In the genomic region with DNA sequence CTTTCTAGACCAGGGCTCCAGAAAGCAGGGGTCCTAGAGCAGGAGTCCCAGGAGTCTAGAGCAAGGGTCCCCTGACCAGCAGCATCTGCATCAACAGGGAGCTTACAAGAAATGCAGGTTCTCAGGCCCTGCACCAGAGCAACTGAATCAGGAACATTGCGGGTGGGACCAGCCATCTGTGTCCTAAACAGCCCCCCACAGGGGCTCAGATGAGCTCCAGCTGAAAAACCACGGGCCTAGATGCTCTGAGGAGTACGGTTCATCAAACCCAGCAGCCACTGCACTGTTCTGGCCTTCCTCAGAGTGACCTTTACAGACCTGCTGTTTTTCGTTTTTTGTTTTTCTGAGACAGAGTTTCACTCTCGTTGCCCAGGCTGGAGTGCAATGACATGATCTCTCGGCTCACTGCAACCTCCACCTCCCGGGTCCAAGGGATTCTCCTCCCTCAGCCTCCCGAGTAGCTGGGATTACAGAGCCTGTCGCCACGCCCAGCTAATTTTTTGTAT, we compare ENCODE assay signal across 25 cellular contexts.
"Had no signal": no experiment of that assay in that cellular context is flagged by ENCODE, and none has a peak within 500 bp of the region (broad histone marks: within the 10 kb centered on the region; RNA-seq: fewer than 3 reads in every experiment).

No MANE protein-coding gene starts in this region.

- H3K4me2 ChIP-seq: hepatocyte had no signal

- H3K4me1 Mint-ChIP-seq: natural killer cell; stimulated activated naive CD8-positive, alpha-beta T cell treated with anti-CD3 and anti-CD28 coated beads, Interleukin-15, amount 100 ng/mL, for 72 hours had no signal

- H3K27ac ChIP-seq: coronary artery, esophagus muscularis mucosa, foreskin keratinocyte, gastroesophageal sphincter, heart left ventricle, hepatocyte, ovary, psoas muscle, sigmoid colon, suprapubic skin, transverse colon, upper lobe of right lung, uterus had no signal

- H3K36me3 Mint-ChIP-seq: natural killer cell had no signal

- H3K4me3 ChIP-seq: coronary artery, esophagus muscularis mucosa, gastroesophageal sphincter, heart left ventricle, hepatocyte, ovary, psoas muscle, sigmoid colon, suprapubic skin, transverse colon, upper lobe of right lung, uterus had no signal

- H3K4me1 ChIP-seq: esophagus muscularis mucosa, gastroesophageal sphincter, heart left ventricle, psoas muscle, sigmoid colon, upper lobe of right lung, uterus had no signal

- H3K36me3 ChIP-seq: esophagus muscularis mucosa, gastroesophageal sphincter, heart left ventricle, ovary, sigmoid colon, suprapubic skin, transverse colon, upper lobe of right lung, uterus had no signal

- H3K27me3 Mint-ChIP-seq: stimulated activated naive CD8-positive, alpha-beta T cell treated with anti-CD3 and anti-CD28 coated beads, Interleukin-15, amount 100 ng/mL, for 72 hours had no signal

- FAIRE-seq: endothelial cell of umbilical vein, kidney had no signal

- H2AFZ ChIP-seq: hepatocyte had no signal

- H3K4me3 Mint-ChIP-seq: natural killer cell; stimulated activated naive CD8-positive, alpha-beta T cell treated with anti-CD3 and anti-CD28 coated beads, Interleukin-15, amount 100 ng/mL, for 72 hours had no signal

- H3K27ac Mint-ChIP-seq: natural killer cell had no signal

- ATAC-seq: foreskin keratinocyte; gastroesophageal sphincter; heart left ventricle; left lobe of liver; natural killer cell; psoas muscle; right cardiac atrium; stimulated activated naive CD8-positive, alpha-beta T cell treated with anti-CD3 and anti-CD28 coated beads, Interleukin-15, amount 100 ng/mL, for 72 hours had no signal

- DNase-seq: dermis blood vessel endothelial cell; effector memory CD4-positive, alpha-beta T cell; foreskin keratinocyte; heart left ventricle; kidney; mesenchymal stem cell; midbrain; natural killer cell; occipital lobe; ovary; psoas muscle; right cardiac atrium; sigmoid colon; stimulated activated naive CD4-positive, alpha-beta T cell; stimulated activated naive CD8-positive, alpha-beta T cell treated with anti-CD3 and anti-CD28 coated beads, Interleukin-15, amount 100 ng/mL, for 72 hours; transverse colon; upper lobe of right lung; uterus had no signal

- H3K9me3 Mint-ChIP-seq: natural killer cell; stimulated activated naive CD8-positive, alpha-beta T cell treated with anti-CD3 and anti-CD28 coated beads, Interleukin-15, amount 100 ng/mL, for 72 hours had no signal

- H3K9me3 ChIP-seq: esophagus muscularis mucosa, gastroesophageal sphincter, heart left ventricle, ovary, psoas muscle, sigmoid colon, suprapubic skin, transverse colon, upper lobe of right lung, uterus had no signal

- H3K27me3 ChIP-seq: foreskin keratinocyte, hepatocyte, ovary, suprapubic skin, transverse colon, upper lobe of right lung, uterus had no signal
